25 cellular contexts compared by ENCODE assay signal in genomic region chr13:113610266-113610665, GRCh38. TPM values are rescaled to one million over a fixed set of nuclear protein-coding genes. Genes with fewer than 3 reads are reported as not detected.
DNase-seq lines count a peak whose midpoint lies in the region; ATAC-seq, FAIRE-seq and TF ChIP-seq lines count a peak whose summit lies in the region.
"Had no signal": no experiment of that assay in that cellular context is flagged by ENCODE, and none has a peak within 500 bp of the region (broad histone marks: within the 10 kb centered on the region; RNA-seq: fewer than 3 reads in every experiment).

No MANE protein-coding gene starts in this region.

- peaks cover 7 to 82% of the 10 kb centered on the region in 2 experiments for H3K79me2 ChIP-seq in H1 (ENCODE audit: control insufficient read depth in 1 of 2, insufficient read depth in 2 of 2, low read length in 2 of 2)
- H3K79me2 ChIP-seq in HepG2 (ENCODE audit: insufficient read depth, low read length), result peaks cover 75% of the 10 kb centered on the region

- no peak overlapping the region for H2BK20ac ChIP-seq in H1 (ENCODE audit: low read length)

- H2AFZ ChIP-seq in H1 (ENCODE audit: low read length) (no peak overlapping the region), HepG2 (ENCODE audit: low read length) (no peak overlapping the region)

- H3K27me3 Mint-ChIP-seq in natural killer cell treated with Interleukin-12 subunit alpha and Interleukin-12 subunit beta and Interleukin-15 and Interleukin-18, amount 100 ng/mL, for 72 hours, result no peaks in the 10 kb centered on the region
- H3K27me3 Mint-ChIP-seq: CD8-positive, alpha-beta memory T cell had no signal

- peaks cover 10% of the 10 kb centered on the region for H3K23me2 ChIP-seq in H1 (ENCODE audit: low read depth, low read length)

- H3K9me3 Mint-ChIP-seq in natural killer cell treated with Interleukin-12 subunit alpha and Interleukin-12 subunit beta and Interleukin-15 and Interleukin-18, amount 100 ng/mL, for 72 hours, result no peaks in the 10 kb centered on the region
- H3K9me3 Mint-ChIP-seq: CD8-positive, alpha-beta memory T cell had no signal

- H3K4me2 ChIP-seq in H1 (ENCODE audit: insufficient read depth in 1 of 2, low read depth in 2 of 2, low read length in 2 of 2) (no peak overlapping the region), HepG2 (ENCODE audit: low read depth, low read length) (no peak overlapping the region)

- ATAC-seq in right cardiac atrium, result no peak
- ATAC-seq in natural killer cell treated with Interleukin-12 subunit alpha and Interleukin-12 subunit beta and Interleukin-15 and Interleukin-18, amount 100 ng/mL, for 72 hours, result no peak
- no peak for ATAC-seq in HepG2
- ATAC-seq: Right ventricle myocardium inferior had no signal

- H3K79me1 ChIP-seq in H1 (ENCODE audit: low read depth, low read length), result peaks cover 39% of the 10 kb centered on the region

- H2BK12ac ChIP-seq in H1 (ENCODE audit: low read depth, low read length), result no peak overlapping the region

- POLR2A ChIA-PET in H1 (lab: Charles Lee; ENCODE audit: partially characterized antibody) (no interaction called here), HepG2 (lab: Yijun Ruan, JAX) (no interaction called here)

- peaks cover 12% of the 10 kb centered on the region for H3K36me3 Mint-ChIP-seq in natural killer cell treated with Interleukin-12 subunit alpha and Interleukin-12 subunit beta and Interleukin-15 and Interleukin-18, amount 100 ng/mL, for 72 hours

- H3K4ac ChIP-seq in H1 (replicated peaks; ENCODE audit: insufficient read length, low read depth, low read length), result no peak overlapping the region

- no peak overlapping the region for H3K4me3 Mint-ChIP-seq in natural killer cell treated with Interleukin-12 subunit alpha and Interleukin-12 subunit beta and Interleukin-15 and Interleukin-18, amount 100 ng/mL, for 72 hours
- H3K4me3 Mint-ChIP-seq: CD8-positive, alpha-beta memory T cell had no signal

- no peaks in the 10 kb centered on the region for H3K9me3 ChIP-seq in right cardiac atrium (ENCODE audit: control insufficient read depth, low read length)
- no peaks in the 10 kb centered on the region for H3K9me3 ChIP-seq in H1 (ENCODE audit: insufficient read depth in 2 of 2, low read depth in 1 of 2, low read length in 1 of 2)
- no peaks in the 10 kb centered on the region for H3K9me3 ChIP-seq in HepG2 (ENCODE audit: low read length)

- TF ChIP-seq CTCF in H1 (IDR thresholded peaks at IDR 0.05; ENCODE audit: control extremely low read depth in 1 of 3, insufficient read depth in 1 of 3, low read depth in 1 of 3, low read length in 3 of 3) (no peak), HepG2 (CRISPR knock-in tag; IDR thresholded peaks at IDR 0.05) (no peak)

- no TSS peak for BruUV-seq in HepG2 (replicated peaks; lab: Mats Ljungman, UMichigan)

- H4K20me1 ChIP-seq in H1 (replicated peaks in 1 of 2; ENCODE audit: control insufficient read depth in 1 of 2, insufficient read depth in 2 of 2, low read length in 2 of 2), result peaks cover 4 to 29% of the 10 kb centered on the region in 2 experiments
- H4K20me1 ChIP-seq in HepG2 (ENCODE audit: insufficient read depth, low read length), result peaks cover 4% of the 10 kb centered on the region; the same call in 1 of the 2 replicates

- in situ Hi-C loops in HepG2 (cut with HindIII; ENCODE audit: extremely low pct_ligation_motif_present, low pct_unique_long_range_greater_than_20kb), result no loop called here

- H3K18ac ChIP-seq in H1 (ENCODE audit: extremely low read depth, low read length), result no peak overlapping the region

- H3K9ac ChIP-seq in H1 (replicated peaks in 1 of 4; ENCODE audit: extremely low read depth in 1 of 4, low read depth in 3 of 4, low read length in 3 of 4) (no peak overlapping the region), HepG2 (ENCODE audit: insufficient read depth, low read depth, low read length) (no peak overlapping the region)

- H3K14ac ChIP-seq in H1 (ENCODE audit: insufficient read length), result no peak overlapping the region

- H3K4me1 ChIP-seq in right cardiac atrium (ENCODE audit: control insufficient read depth, insufficient read depth, low read length) (no peaks in the 10 kb centered on the region), H1 (replicated peaks in 1 of 4; ENCODE audit: control insufficient read depth in 3 of 4, insufficient read depth in 4 of 4, low read length in 3 of 4) (no peaks in the 10 kb centered on the region; a peak in 3 of 7 replicates), HepG2 (ENCODE audit: insufficient read depth, low read length) (no peaks in the 10 kb centered on the region)

- no peak overlapping the region for H3K4me3 ChIP-seq in right cardiac atrium (ENCODE audit: low read length)
- no peak overlapping the region for H3K4me3 ChIP-seq in H1 (ENCODE audit: extremely low read depth in 1 of 4, insufficient read depth in 2 of 4, low read depth in 3 of 4, low read length in 4 of 4)
- H3K4me3 ChIP-seq in HepG2 (replicated peaks in 1 of 3; ENCODE audit: insufficient read depth in 1 of 3, low read depth in 2 of 3, low read length in 3 of 3), result no peak overlapping the region
- H3K4me3 ChIP-seq: BLaER1 treated with 17β-estradiol and CSF1 and Interleukin-3, amounts not matched to agents 10 nM and 100 nM had no signal

- H2BK5ac ChIP-seq in H1 (ENCODE audit: low read depth, low read length), result peak overlapping the region; percentile 64; the same call in 1 of the 2 replicates

- DNase-seq in right cardiac atrium (peak in 2 of 3 donors; percentile 24 to 35), cardiac septum (ENCODE audit: low spot score) (no peak), H1 (ENCODE audit: low read depth in 1 of 2, low spot score in 2 of 2) (no peak), DMS 273 (lab: John Stamatoyannopoulos, UW; ENCODE audit: unreplicated experiment) (no peak), SHP77 treated with DMSO at 0.1 percent for 48 hours (lab: John Stamatoyannopoulos, UW) (no peak), SHP77 (lab: John Stamatoyannopoulos, UW) (no peak), HepG2 (ENCODE audit: low spot score) (no peak)
- no peak for DNase-seq in natural killer cell treated with Interleukin-12 subunit alpha and Interleukin-12 subunit beta and Interleukin-15 and Interleukin-18, amount 100 ng/mL, for 72 hours (ENCODE audit: low spot score)
- DNase-seq: 8988T; Calu3; CD8-positive, alpha-beta memory T cell; GOT3; KG1; MV-4-11; NCI-H1105 treated with DMSO at 0.1 percent for 48 hours; NCI-H1694; NCI-H2081 treated with DMSO at 0.1 percent for 48 hours; NCI-H446; NCI-H526 treated with DMSO at 0.1 percent for 48 hours; OCI-M1 had no signal

- TF ChIP-seq POLR2A in H1 (IDR thresholded peaks at IDR 0.05; ENCODE audit: control extremely low read depth in 1 of 2, low read depth in 2 of 2, low read length in 2 of 2) (no peak), HepG2 (IDR thresholded peaks at IDR 0.05; ENCODE audit: insufficient read depth in 1 of 2, low read depth in 2 of 2, low read length in 2 of 2) (no peak)

- H3K23ac ChIP-seq in H1 (ENCODE audit: insufficient read length), result no peak overlapping the region

- no peak overlapping the region for H2BK120ac ChIP-seq in H1 (replicated peaks; ENCODE audit: low read depth, low read length)

- WGBS in right cardiac atrium, result 96% methylated on average over 19 of the region's 19 CpGs
- 93% methylated on average over 19 of the region's 19 CpGs; no CpG with 5 or more reads in 1 of the 2 experiments for WGBS in H1 (ENCODE audit: extremely low coverage in 1 of 2, insufficient coverage in 1 of 2, insufficient read length in 1 of 2, insufficient replicate concordance in 2 of 2, low coverage in 1 of 2, low lambda C conversion rate in 2 of 2, missing lambda C conversion rate in 1 of 2), 2 experiments
- WGBS in HepG2 (ENCODE audit: low lambda C conversion rate), result 94% methylated on average over 10 of the region's 19 CpGs

- peak overlapping the region; percentile 72; the same call in 1 of the 2 replicates for H4K8ac ChIP-seq in H1 (ENCODE audit: extremely low read depth, insufficient read depth, low read length)

- no peak overlapping the region for H4K91ac ChIP-seq in H1 (replicated peaks; ENCODE audit: insufficient read length, low read length)

- H3K27ac ChIP-seq in right cardiac atrium (ENCODE audit: low read length), result no peak overlapping the region
- no peak overlapping the region for H3K27ac ChIP-seq in H1 (ENCODE audit: low read depth, low read length)
- no peak overlapping the region for H3K27ac ChIP-seq in HepG2 (ENCODE audit: extremely low read length, insufficient read depth, low read length)

- no peak for TF ChIP-seq EP300 in H1 (IDR thresholded peaks at IDR 0.05; ENCODE audit: borderline replicate concordance in 1 of 2, low read depth in 2 of 2, low read length in 2 of 2)
- TF ChIP-seq EP300 in HepG2 (IDR thresholded peaks at IDR 0.05; ENCODE audit: low read depth in 2 of 2, low read length in 2 of 2), result no peak
- TF ChIP-seq EP300 in HepG2 (CRISPR knock-in tag; IDR thresholded peaks at IDR 0.05; ENCODE audit: borderline replicate concordance), result no peak

- no peak overlapping the region for H4K5ac ChIP-seq in H1 (ENCODE audit: insufficient read length, low read depth, low read length)

- H3K27ac Mint-ChIP-seq in natural killer cell treated with Interleukin-12 subunit alpha and Interleukin-12 subunit beta and Interleukin-15 and Interleukin-18, amount 100 ng/mL, for 72 hours, result peak overlapping the region; percentile 38 to 67

- H3K27me3 ChIP-seq in right cardiac atrium (ENCODE audit: control insufficient read depth, insufficient read depth) (no peaks in the 10 kb centered on the region), H1 (replicated peaks in 1 of 4; ENCODE audit: control insufficient read depth in 3 of 4, extremely low read depth in 1 of 4, insufficient read depth in 3 of 4, low read length in 3 of 4) (no peaks in the 10 kb centered on the region; a peak in 1 of 7 replicates), HepG2 (ENCODE audit: control insufficient read depth in 1 of 2, insufficient read depth in 2 of 2, low read length in 2 of 2) (no peaks in the 10 kb centered on the region)
- H3K27me3 ChIP-seq: BLaER1 treated with 17β-estradiol and CSF1 and Interleukin-3, amounts not matched to agents 10 nM and 100 nM had no signal

- no peak for TF ChIP-seq RAD21 in H1 (IDR thresholded peaks at IDR 0.05 in 1 of 2, conservative IDR thresholded peaks at IDR 0.05 in 1 of 2; ENCODE audit: low read depth in 2 of 2, low read length in 2 of 2)
- TF ChIP-seq RAD21 in HepG2 (CRISPR knock-in tag; IDR thresholded peaks at IDR 0.05), result no peak

- H3K36me3 ChIP-seq in H1 (ENCODE audit: control insufficient read depth in 2 of 4, insufficient read depth in 4 of 4, low read length in 3 of 4), result peaks cover 2 to 13% (median 4%) of the 10 kb centered on the region in 4 experiments; a peak in 4 of 8 replicates
- H3K36me3 ChIP-seq in HepG2 (replicated peaks in 1 of 2; ENCODE audit: control insufficient read depth in 1 of 2, insufficient read depth in 2 of 2, low read length in 2 of 2), result peaks cover 8 to 58% of the 10 kb centered on the region in 2 experiments

- H2AK5ac ChIP-seq in H1 (ENCODE audit: low read depth, low read length), result peak overlapping the region; percentile 94

- FAIRE-seq in H1 (lab: Jason Lieb, UNC) (no peak), HepG2 (lab: Jason Lieb, UNC) (no peak)
- FAIRE-seq: G401.6, GM18507 had no signal

- H3K56ac ChIP-seq in H1 (replicated peaks; ENCODE audit: insufficient read length, low read depth, low read length), result no peak overlapping the region

- intact Hi-C loops in right cardiac atrium (cut with DNase I) (no loop called here), cardiac septum (cut with DNase I) (no loop called here), HepG2 (cut with micrococcal nuclease; ENCODE audit: unreplicated experiment) (no loop called here)

- CTCF ChIA-PET in H1 (lab: Charles Lee; ENCODE audit: partially characterized antibody), result no interaction called here
- CTCF ChIA-PET in HepG2 (lab: Yijun Ruan, JAX; ENCODE audit: low intra/inter-chr PET ratio, low total read pairs), result no interaction called here

- peaks cover 31 to 32% of the 10 kb centered on the region in 2 donors for H3K4me1 Mint-ChIP-seq in natural killer cell treated with Interleukin-12 subunit alpha and Interleukin-12 subunit beta and Interleukin-15 and Interleukin-18, amount 100 ng/mL, for 72 hours (ENCODE audit: low read depth in 2 of 2)

- H2BK15ac ChIP-seq in H1 (ENCODE audit: low read length), result no peak overlapping the region

RNA-seq across cellular contexts. Expression of gene TFDP1, which starts 25.7 kb away (rescaled TPM):
- 10 to 100 TPM; 48.1 to 54.2 (median 51.1) TPM for total RNA-seq in right cardiac atrium
- polyA plus RNA-seq in right cardiac atrium, result 37.1 TPM
- 38.8 TPM for total RNA-seq in cardiac septum
- 81.9 and 84.8 TPM in 2 replicates for total RNA-seq in H1 (2021; fragmentation: NEBNext Ultra II Directional; extraction: Animal tissue kit (Norgen Biotek cat#: 25700))
- polyA plus RNA-seq in H1 (2011; rRNA removed), result 35.5 and 43.6 TPM in 2 replicates
- 51.7 TPM for polyA plus RNA-seq in H1 (2011; cell fraction: cytosol; rRNA removed)
- 54.2 TPM for polyA plus RNA-seq in H1 (2011; cell fraction: nucleus; rRNA removed)
- polyA plus RNA-seq in H1 (2012, experiment 1 of 2), result 68.2 to 75.6 TPM (median 71.3 TPM) in 4 replicates
- polyA plus RNA-seq in H1 (2012, experiment 2 of 2), result 27.7 TPM
- 54.0 TPM for polyA plus RNA-seq in H1 (2013, experiment 1 of 2)
- 54.0 TPM for polyA plus RNA-seq in H1 (2013, experiment 2 of 2)
- polyA minus RNA-seq in H1 (2011; rRNA and poly(A)+ RNA removed), result 51.8 and 52.5 TPM in 2 replicates
- polyA minus RNA-seq in H1 (2011; cell fraction: cytosol; rRNA and poly(A)+ RNA removed), result 33.2 TPM
- 26.5 TPM for polyA minus RNA-seq in H1 (2011; cell fraction: nucleus; rRNA and poly(A)+ RNA removed)
- total RNA-seq in natural killer cell treated with Interleukin-12 subunit alpha and Interleukin-12 subunit beta and Interleukin-15 and Interleukin-18, amount 100 ng/mL, for 72 hours, result 100 to 1,000 TPM in 1 of 2 donors, 10 to 100 TPM in 1; 97.5 to 226 TPM
- total RNA-seq in HepG2 (2016; rRNA removed; fragmentation: Illumina TruSeq; extraction: Trizol), result 78.3 and 84.2 TPM in 2 replicates
- 194 and 195 TPM in 2 replicates for total RNA-seq in HepG2 (2016; cell fraction: cytosol; rRNA removed; fragmentation: Illumina TruSeq; extraction: Trizol; ENCODE audit: low read depth)
- total RNA-seq in HepG2 (2016; cell fraction: insoluble cytoplasmic fraction; rRNA removed; fragmentation: Illumina TruSeq; extraction: Trizol), result 67.1 and 88.3 TPM in 2 replicates
- 221 and 222 TPM in 2 replicates for total RNA-seq in HepG2 (2016; cell fraction: membrane; rRNA removed; fragmentation: Illumina TruSeq; extraction: Trizol)
- 49.7 and 57.5 TPM in 2 replicates for total RNA-seq in HepG2 (2016; cell fraction: nucleus; rRNA removed; fragmentation: Illumina TruSeq; extraction: Trizol)
- polyA plus RNA-seq in HepG2 (2011; rRNA removed), result 31.6 and 38.0 TPM in 2 replicates
- 25.7 and 26.3 TPM in 2 replicates for polyA plus RNA-seq in HepG2 (2011; cell fraction: cytosol; rRNA removed)
- 37.1 and 39.8 TPM in 2 replicates for polyA plus RNA-seq in HepG2 (2011; cell fraction: nucleus; rRNA removed)
- polyA plus RNA-seq in HepG2 (2012), result 25.2 and 38.0 TPM in 2 replicates
- 283 and 288 TPM in 2 replicates for polyA plus RNA-seq in HepG2 (2016; cell fraction: cytosol; fragmentation: Illumina TruSeq; extraction: Trizol; ENCODE audit: low read depth)
- 98.5 and 123 TPM in 2 replicates for polyA plus RNA-seq in HepG2 (2016; cell fraction: insoluble cytoplasmic fraction; fragmentation: Illumina TruSeq; extraction: Trizol; ENCODE audit: low read depth)
- polyA plus RNA-seq in HepG2 (2016; cell fraction: membrane; fragmentation: Illumina TruSeq; extraction: Trizol; ENCODE audit: low read depth), result 260 and 268 TPM in 2 replicates
- 93.4 and 97.4 TPM in 2 replicates for polyA plus RNA-seq in HepG2 (2016; cell fraction: nucleus; fragmentation: Illumina TruSeq; extraction: Trizol; ENCODE audit: insufficient read depth, low read depth)
- 27.0 and 92.2 TPM in 2 replicates for polyA minus RNA-seq in HepG2 (2011; rRNA and poly(A)+ RNA removed; ENCODE audit: low replicate concordance)
- 13.8 and 22.4 TPM in 2 replicates for polyA minus RNA-seq in HepG2 (2011; cell fraction: cytosol; rRNA and poly(A)+ RNA removed)
- 24.0 and 26.7 TPM in 2 replicates for polyA minus RNA-seq in HepG2 (2011; cell fraction: nucleus; rRNA and poly(A)+ RNA removed)

RNA-seq across cellular contexts. Expression of gene ATP4B, which starts 47.7 kb away (rescaled TPM):
- total RNA-seq in right cardiac atrium (not detected), cardiac septum (not detected), HepG2 (2016; rRNA removed; fragmentation: Illumina TruSeq; extraction: Trizol) (not detected in 2 replicates)
- polyA plus RNA-seq in right cardiac atrium (not detected), H1 (2011; rRNA removed) (0.05 TPM in 1 of 2 replicates, not detected in the other), HepG2 (2011; rRNA removed) (not detected in 2 replicates)
- not detected in 2 replicates for total RNA-seq in H1 (2021; fragmentation: NEBNext Ultra II Directional; extraction: Animal tissue kit (Norgen Biotek cat#: 25700))
- polyA plus RNA-seq in H1 (2011; cell fraction: cytosol; rRNA removed), result not detected
- polyA plus RNA-seq in H1 (2011; cell fraction: nucleus; rRNA removed), result 0.07 TPM
- not detected in 4 replicates for polyA plus RNA-seq in H1 (2012, experiment 1 of 2)
- not detected for polyA plus RNA-seq in H1 (2012, experiment 2 of 2)
- not detected for polyA plus RNA-seq in H1 (2013, experiment 1 of 2)
- polyA plus RNA-seq in H1 (2013, experiment 2 of 2), result not detected
- not detected in 2 replicates for polyA minus RNA-seq in H1 (2011; rRNA and poly(A)+ RNA removed)
- not detected for polyA minus RNA-seq in H1 (2011; cell fraction: cytosol; rRNA and poly(A)+ RNA removed)
- polyA minus RNA-seq in H1 (2011; cell fraction: nucleus; rRNA and poly(A)+ RNA removed), result not detected
- not detected for total RNA-seq in natural killer cell treated with Interleukin-12 subunit alpha and Interleukin-12 subunit beta and Interleukin-15 and Interleukin-18, amount 100 ng/mL, for 72 hours
- total RNA-seq in HepG2 (2016; cell fraction: cytosol; rRNA removed; fragmentation: Illumina TruSeq; extraction: Trizol; ENCODE audit: low read depth), result not detected in 2 replicates
- not detected in 2 replicates for total RNA-seq in HepG2 (2016; cell fraction: insoluble cytoplasmic fraction; rRNA removed; fragmentation: Illumina TruSeq; extraction: Trizol)
- total RNA-seq in HepG2 (2016; cell fraction: membrane; rRNA removed; fragmentation: Illumina TruSeq; extraction: Trizol), result not detected in 2 replicates
- total RNA-seq in HepG2 (2016; cell fraction: nucleus; rRNA removed; fragmentation: Illumina TruSeq; extraction: Trizol), result not detected in 2 replicates
- not detected in 2 replicates for polyA plus RNA-seq in HepG2 (2011; cell fraction: cytosol; rRNA removed)
- polyA plus RNA-seq in HepG2 (2011; cell fraction: nucleus; rRNA removed), result not detected in 2 replicates
- polyA plus RNA-seq in HepG2 (2012), result not detected in 2 replicates
- not detected in 2 replicates for polyA plus RNA-seq in HepG2 (2016; cell fraction: cytosol; fragmentation: Illumina TruSeq; extraction: Trizol; ENCODE audit: low read depth)
- polyA plus RNA-seq in HepG2 (2016; cell fraction: insoluble cytoplasmic fraction; fragmentation: Illumina TruSeq; extraction: Trizol; ENCODE audit: low read depth), result not detected in 2 replicates
- polyA plus RNA-seq in HepG2 (2016; cell fraction: membrane; fragmentation: Illumina TruSeq; extraction: Trizol; ENCODE audit: low read depth), result not detected in 2 replicates
- not detected in 2 replicates for polyA plus RNA-seq in HepG2 (2016; cell fraction: nucleus; fragmentation: Illumina TruSeq; extraction: Trizol; ENCODE audit: insufficient read depth, low read depth)
- not detected in 2 replicates for polyA minus RNA-seq in HepG2 (2011; rRNA and poly(A)+ RNA removed; ENCODE audit: low replicate concordance)
- polyA minus RNA-seq in HepG2 (2011; cell fraction: cytosol; rRNA and poly(A)+ RNA removed), result not detected in 2 replicates
- not detected in 2 replicates for polyA minus RNA-seq in HepG2 (2011; cell fraction: nucleus; rRNA and poly(A)+ RNA removed)
- total RNA-seq: Calu3; CD8-positive, alpha-beta memory T cell; Daoy; Right ventricle myocardium inferior had no signal
- polyA plus RNA-seq: CD8-positive, alpha-beta memory T cell had no signal

RNA-seq across cellular contexts. Expression of gene GRK1, which starts 56.8 kb away (rescaled TPM):
- total RNA-seq in right cardiac atrium (under 1 TPM in 2 of 4 donors, not detected in 2; 0.24 to 0.66 TPM), cardiac septum (0.48 TPM), HepG2 (2016; rRNA removed; fragmentation: Illumina TruSeq; extraction: Trizol) (0.07 TPM in 1 of 2 replicates, not detected in the other)
- polyA plus RNA-seq in right cardiac atrium (0.43 TPM), H1 (2011; rRNA removed) (0.12 and 0.16 TPM in 2 replicates), HepG2 (2011; rRNA removed) (0.03 and 0.12 TPM in 2 replicates)
- 0.21 TPM in 1 of 2 replicates, not detected in the other for total RNA-seq in H1 (2021; fragmentation: NEBNext Ultra II Directional; extraction: Animal tissue kit (Norgen Biotek cat#: 25700))
- polyA plus RNA-seq in H1 (2011; cell fraction: cytosol; rRNA removed), result 0.12 TPM
- polyA plus RNA-seq in H1 (2011; cell fraction: nucleus; rRNA removed), result 0.26 TPM
- polyA plus RNA-seq in H1 (2012, experiment 1 of 2), result 0.13 TPM in 2 of 4 replicates, not detected in the others
- polyA plus RNA-seq in H1 (2012, experiment 2 of 2), result 0.07 TPM
- polyA plus RNA-seq in H1 (2013, experiment 1 of 2), result not detected
- polyA plus RNA-seq in H1 (2013, experiment 2 of 2), result not detected
- polyA minus RNA-seq in H1 (2011; rRNA and poly(A)+ RNA removed), result 0.06 and 0.10 TPM in 2 replicates
- polyA minus RNA-seq in H1 (2011; cell fraction: cytosol; rRNA and poly(A)+ RNA removed), result not detected
- polyA minus RNA-seq in H1 (2011; cell fraction: nucleus; rRNA and poly(A)+ RNA removed), result not detected
- total RNA-seq in natural killer cell treated with Interleukin-12 subunit alpha and Interleukin-12 subunit beta and Interleukin-15 and Interleukin-18, amount 100 ng/mL, for 72 hours, result under 1 TPM in 1 of 2 donors, not detected in 1; 0.14 TPM
- 0.09 and 0.20 TPM in 2 replicates for total RNA-seq in HepG2 (2016; cell fraction: cytosol; rRNA removed; fragmentation: Illumina TruSeq; extraction: Trizol; ENCODE audit: low read depth)
- total RNA-seq in HepG2 (2016; cell fraction: insoluble cytoplasmic fraction; rRNA removed; fragmentation: Illumina TruSeq; extraction: Trizol), result not detected in 2 replicates
- total RNA-seq in HepG2 (2016; cell fraction: membrane; rRNA removed; fragmentation: Illumina TruSeq; extraction: Trizol), result 0.06 TPM in 1 of 2 replicates, not detected in the other
- total RNA-seq in HepG2 (2016; cell fraction: nucleus; rRNA removed; fragmentation: Illumina TruSeq; extraction: Trizol), result 0.16 and 0.19 TPM in 2 replicates
- 0.04 and 0.06 TPM in 2 replicates for polyA plus RNA-seq in HepG2 (2011; cell fraction: cytosol; rRNA removed)
- polyA plus RNA-seq in HepG2 (2011; cell fraction: nucleus; rRNA removed), result 0.21 and 0.24 TPM in 2 replicates
- polyA plus RNA-seq in HepG2 (2012), result not detected in 2 replicates
- 0.03 TPM in 2 replicates for polyA plus RNA-seq in HepG2 (2016; cell fraction: cytosol; fragmentation: Illumina TruSeq; extraction: Trizol; ENCODE audit: low read depth)
- not detected in 2 replicates for polyA plus RNA-seq in HepG2 (2016; cell fraction: insoluble cytoplasmic fraction; fragmentation: Illumina TruSeq; extraction: Trizol; ENCODE audit: low read depth)
- not detected in 2 replicates for polyA plus RNA-seq in HepG2 (2016; cell fraction: membrane; fragmentation: Illumina TruSeq; extraction: Trizol; ENCODE audit: low read depth)
- 0.13 TPM in 1 of 2 replicates, not detected in the other for polyA plus RNA-seq in HepG2 (2016; cell fraction: nucleus; fragmentation: Illumina TruSeq; extraction: Trizol; ENCODE audit: insufficient read depth, low read depth)
- 0.06 TPM in 1 of 2 replicates, not detected in the other for polyA minus RNA-seq in HepG2 (2011; rRNA and poly(A)+ RNA removed; ENCODE audit: low replicate concordance)
- not detected in 2 replicates for polyA minus RNA-seq in HepG2 (2011; cell fraction: cytosol; rRNA and poly(A)+ RNA removed)
- polyA minus RNA-seq in HepG2 (2011; cell fraction: nucleus; rRNA and poly(A)+ RNA removed), result 0.12 and 0.13 TPM in 2 replicates
- total RNA-seq: Calu3; CD8-positive, alpha-beta memory T cell; Daoy had no signal
- polyA plus RNA-seq: CD8-positive, alpha-beta memory T cell had no signal

Comparison
In these comparisons a context has a peak if more than half of its experiments do, and no peak if none do; other contexts are left out.
1. DNase-seq: peak in right cardiac atrium (2 of 3); none in cardiac septum (single experiment), H1 (0 of 2), natural killer cell treated with Interleukin-12 subunit alpha and Interleukin-12 subunit beta and Interleukin-15 and Interleukin-18, amount 100 ng/mL, for 72 hours (single experiment), DMS 273 (single experiment), SHP77 treated with DMSO at 0.1 percent for 48 hours (single experiment), SHP77 (0 of 2) and HepG2 (single experiment).